8 cellular contexts compared by ENCODE assay signal in the genomic region with DNA sequence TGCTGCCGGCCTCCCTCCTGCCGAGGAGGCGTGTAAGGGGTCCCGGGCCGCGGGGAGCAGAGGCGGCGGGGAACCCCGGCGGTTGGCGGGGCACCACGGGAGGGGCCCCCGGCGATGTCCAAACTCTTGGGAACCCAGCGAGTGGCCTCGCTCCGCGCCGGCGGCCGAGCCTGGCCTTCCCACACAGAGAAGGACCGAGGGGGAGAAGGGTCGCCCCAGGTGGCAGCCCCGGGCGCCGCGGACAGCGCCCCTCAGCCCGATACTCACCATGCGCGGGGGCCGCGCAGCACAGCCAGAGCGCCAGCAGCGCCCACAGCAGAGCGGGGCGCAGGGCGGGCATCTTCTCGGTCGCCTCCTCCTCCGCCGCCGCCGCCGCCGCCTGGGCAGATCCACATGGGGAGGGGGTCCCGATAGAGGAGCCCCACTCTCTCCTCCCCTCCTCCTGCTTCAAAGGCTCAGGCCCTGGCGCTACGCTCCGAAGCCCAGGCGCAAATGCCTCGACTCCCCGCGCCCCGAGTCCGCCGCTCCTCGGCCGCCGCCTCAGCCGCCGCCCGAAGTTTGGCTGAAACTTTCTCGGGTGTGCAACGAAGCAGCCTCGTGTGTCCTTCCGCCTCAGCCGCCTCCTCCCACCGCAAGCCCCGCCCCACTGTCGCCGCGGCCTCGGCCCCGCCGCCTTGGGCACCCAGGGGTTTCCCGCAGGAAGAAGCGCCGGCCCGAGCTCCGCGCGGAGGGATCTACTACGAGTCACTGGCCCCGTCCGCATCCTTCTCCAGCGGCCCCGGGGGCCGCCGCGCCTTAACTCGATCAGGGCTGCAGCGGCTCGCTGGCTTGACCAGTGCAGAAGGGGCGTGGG. TPM values are rescaled to one million over a fixed set of nuclear protein-coding genes. Genes with fewer than 3 reads are reported as not detected.
A peak's percentile ranks its signal among the peaks of the same experiment; 100 is the strongest.
DNase-seq lines count a peak whose midpoint lies in the region; ATAC-seq, FAIRE-seq and TF ChIP-seq lines count a peak whose summit lies in the region.
"Not testable (repeated sequence)": the region's sequence is repeated elsewhere in the genome, so short reads cannot be mapped to it uniquely, and the experiment has no call there.

A gene (minus strand): TSS at position 596 of the 853 bp plus-strand sequence. CDS start 256 bp downstream, at position 340.

- peak within 1 kb of the TSS in 1 of 4 experiments; percentile 59; a peak in 2 of 7 replicates for H3K9ac ChIP-seq in H1 (replicated peaks in 1 of 4; ENCODE audit: extremely low read depth in 1 of 4, low read depth in 3 of 4, low read length in 3 of 4)
- not testable (repeated sequence) for H3K9ac ChIP-seq in liver (ENCODE audit: low read depth in 1 of 2, low read length in 2 of 2)
- H3K9ac ChIP-seq in skeletal muscle tissue (ENCODE audit: low read depth in 1 of 3, low read length in 3 of 3): peak within 1 kb of the TSS in 2 of 3 donors; percentile 38 to 57

- H2AK5ac ChIP-seq in H1 (ENCODE audit: low read depth, low read length): not testable (repeated sequence)

- H2BK20ac ChIP-seq in H1 (ENCODE audit: low read length): not testable (repeated sequence)

- DNase-seq in GM12892 (ENCODE audit: insufficient read length): not testable (repeated sequence)
- DNase-seq in MG63 (peak; percentile 81), H1 (ENCODE audit: low read depth in 1 of 2, low spot score in 2 of 2) (peak in 1 of 2 experiments; percentile 78), upper lobe of left lung (peak; percentile 60 to 93)
- DNase-seq in activated T-helper 1 cell treated with anti-CD3 and anti-CD28 coated beads, Interleukin-12 subunit alpha, Interleukin-12 subunit beta, Interleukin-2, Interleukin-4 antibody, amounts not matched to agents 30 ng/mL and 10 ng/mL and 1 ng/mL, durations not matched to agents 14 hours and 24 hours and 36 hours (ENCODE audit: low spot score): peak; percentile 74

- H4K91ac ChIP-seq in H1 (replicated peaks; ENCODE audit: insufficient read length, low read length): not testable (repeated sequence)

- ATAC-seq in upper lobe of left lung (ENCODE audit: low FRiP score in 2 of 2): peak in 1 of 2 donors; percentile 75

- H3K4ac ChIP-seq in H1 (replicated peaks; ENCODE audit: insufficient read length, low read depth, low read length): not testable (repeated sequence)

- H3K27ac ChIP-seq in H1 (ENCODE audit: low read depth, low read length); skeletal muscle tissue (ENCODE audit: low read depth, low read length): not testable (repeated sequence)
- H3K27ac ChIP-seq in liver (ENCODE audit: low read depth in 1 of 2, low read length in 2 of 2): peak within 1 kb of the TSS; percentile 12 to 46
- peak within 1 kb of the TSS; percentile 80 to 91 (median 88) for H3K27ac ChIP-seq in upper lobe of left lung

- not testable (repeated sequence) for H3K56ac ChIP-seq in H1 (replicated peaks; ENCODE audit: insufficient read length, low read depth, low read length)

- not testable (repeated sequence) for H3K79me2 ChIP-seq in H1 (ENCODE audit: control insufficient read depth in 1 of 2, insufficient read depth in 2 of 2, low read length in 2 of 2)

- not testable (repeated sequence) for H3K36me3 ChIP-seq in MG63; H1 (ENCODE audit: control insufficient read depth in 2 of 4, insufficient read depth in 4 of 4, low read length in 3 of 4); liver (ENCODE audit: control insufficient read depth in 4 of 4, insufficient read depth in 3 of 4, low read depth in 1 of 4, low read length in 3 of 4); skeletal muscle tissue (ENCODE audit: control insufficient read depth in 3 of 3, insufficient read depth in 3 of 3, low read length in 3 of 3); upper lobe of left lung

- CTCF ChIA-PET in H1 (lab: Charles Lee; ENCODE audit: partially characterized antibody): not testable (repeated sequence)

- H3K4me2 ChIP-seq in H1 (ENCODE audit: insufficient read depth in 1 of 2, low read depth in 2 of 2, low read length in 2 of 2): peak within 1 kb of the TSS in 1 of 2 experiments; percentile 49; a peak in 2 of 4 replicates

- not testable (repeated sequence) for H4K8ac ChIP-seq in H1 (ENCODE audit: extremely low read depth, insufficient read depth, low read length)

- H3K27me3 Mint-ChIP-seq in activated T-helper 1 cell treated with anti-CD3 and anti-CD28 coated beads, Interleukin-12 subunit alpha, Interleukin-12 subunit beta, Interleukin-2, Interleukin-4 antibody, amounts not matched to agents 30 ng/mL and 10 ng/mL and 1 ng/mL, durations not matched to agents 14 hours and 24 hours and 36 hours (ENCODE audit: insufficient read depth): not testable (repeated sequence)

- not testable (repeated sequence) for TF ChIP-seq CTCF in H1 (IDR thresholded peaks at IDR 0.05; ENCODE audit: control extremely low read depth in 1 of 3, insufficient read depth in 1 of 3, low read depth in 1 of 3, low read length in 3 of 3); liver (IDR thresholded peaks at IDR 0.05; ENCODE audit: low read depth, low read length, missing input control); upper lobe of left lung (IDR thresholded peaks at IDR 0.05)

- not testable (repeated sequence) for H3K18ac ChIP-seq in H1 (ENCODE audit: extremely low read depth, low read length)

- H3K4me3 Mint-ChIP-seq in activated T-helper 1 cell treated with anti-CD3 and anti-CD28 coated beads, Interleukin-12 subunit alpha, Interleukin-12 subunit beta, Interleukin-2, Interleukin-4 antibody, amounts not matched to agents 30 ng/mL and 10 ng/mL and 1 ng/mL, durations not matched to agents 14 hours and 24 hours and 36 hours: peak within 1 kb of the TSS; percentile 57

- not testable (repeated sequence) for H3K9me3 Mint-ChIP-seq in activated T-helper 1 cell treated with anti-CD3 and anti-CD28 coated beads, Interleukin-12 subunit alpha, Interleukin-12 subunit beta, Interleukin-2, Interleukin-4 antibody, amounts not matched to agents 30 ng/mL and 10 ng/mL and 1 ng/mL, durations not matched to agents 14 hours and 24 hours and 36 hours

- not testable (repeated sequence) for H3K9me3 ChIP-seq in MG63; H1 (ENCODE audit: insufficient read depth in 2 of 2, low read depth in 1 of 2, low read length in 1 of 2); liver (ENCODE audit: control insufficient read depth in 4 of 4, low read length in 3 of 4); skeletal muscle tissue (ENCODE audit: control insufficient read depth in 3 of 3, low read length in 3 of 3); upper lobe of left lung

- H3K23ac ChIP-seq in H1 (ENCODE audit: insufficient read length): not testable (repeated sequence)

- H4K20me1 ChIP-seq in H1 (replicated peaks in 1 of 2; ENCODE audit: control insufficient read depth in 1 of 2, insufficient read depth in 2 of 2, low read length in 2 of 2): not testable (repeated sequence)

- TF ChIP-seq POLR2A in GM12892 (IDR thresholded peaks at IDR 0.05; ENCODE audit: low read depth, low read length); H1 (IDR thresholded peaks at IDR 0.05; ENCODE audit: control extremely low read depth in 1 of 2, low read depth in 2 of 2, low read length in 2 of 2): not testable (repeated sequence)
- TF ChIP-seq POLR2A in upper lobe of left lung (IDR thresholded peaks at IDR 0.05): peak in 3 of 4 donors; percentile 32 to 73 (median 38)

- not testable (repeated sequence) for H2BK12ac ChIP-seq in H1 (ENCODE audit: low read depth, low read length)

- intact Hi-C loops in T-helper 1 cell treated with Interleukin-12 subunit alpha and Interleukin-12 subunit beta and Interleukin-4 antibody, amounts not matched to agents 30 ng/mL and 1 ng/mL, for 36 hours (cut with micrococcal nuclease); activated T-helper 1 cell treated with anti-CD3 and anti-CD28 coated beads, Interleukin-12 subunit alpha, Interleukin-12 subunit beta, Interleukin-2, Interleukin-4 antibody, amounts not matched to agents 30 ng/mL and 10 ng/mL and 1 ng/mL, durations not matched to agents 14 hours and 24 hours and 36 hours (cut with micrococcal nuclease): not testable (repeated sequence)

- not testable (repeated sequence) for H2AFZ ChIP-seq in H1 (ENCODE audit: low read length)

- H3K79me1 ChIP-seq in H1 (ENCODE audit: low read depth, low read length): not testable (repeated sequence)

- H4K5ac ChIP-seq in H1 (ENCODE audit: insufficient read length, low read depth, low read length): not testable (repeated sequence)

- POLR2A ChIA-PET in H1 (lab: Charles Lee; ENCODE audit: partially characterized antibody): not testable (repeated sequence)

- H3K36me3 Mint-ChIP-seq in activated T-helper 1 cell treated with anti-CD3 and anti-CD28 coated beads, Interleukin-12 subunit alpha, Interleukin-12 subunit beta, Interleukin-2, Interleukin-4 antibody, amounts not matched to agents 30 ng/mL and 10 ng/mL and 1 ng/mL, durations not matched to agents 14 hours and 24 hours and 36 hours (ENCODE audit: low read depth): not testable (repeated sequence)

- H3K27me3 ChIP-seq in MG63; H1 (replicated peaks in 1 of 4; ENCODE audit: control insufficient read depth in 3 of 4, extremely low read depth in 1 of 4, insufficient read depth in 3 of 4, low read length in 3 of 4); liver (ENCODE audit: control insufficient read depth in 4 of 4, insufficient read depth in 4 of 4, low read length in 3 of 4); skeletal muscle tissue (ENCODE audit: control insufficient read depth in 3 of 3, insufficient read depth in 3 of 3, low read length in 3 of 3); upper lobe of left lung: not testable (repeated sequence)

- not testable (repeated sequence) for TF ChIP-seq RAD21 in H1 (IDR thresholded peaks at IDR 0.05 in 1 of 2, conservative IDR thresholded peaks at IDR 0.05 in 1 of 2; ENCODE audit: low read depth in 2 of 2, low read length in 2 of 2); liver (IDR thresholded peaks at IDR 0.05)

- not testable (repeated sequence) for H3K27ac Mint-ChIP-seq in activated T-helper 1 cell treated with anti-CD3 and anti-CD28 coated beads, Interleukin-12 subunit alpha, Interleukin-12 subunit beta, Interleukin-2, Interleukin-4 antibody, amounts not matched to agents 30 ng/mL and 10 ng/mL and 1 ng/mL, durations not matched to agents 14 hours and 24 hours and 36 hours

- not testable (repeated sequence) for H3K14ac ChIP-seq in H1 (ENCODE audit: insufficient read length)

- H2BK120ac ChIP-seq in H1 (replicated peaks; ENCODE audit: low read depth, low read length): not testable (repeated sequence)

- not testable (repeated sequence) for H3K23me2 ChIP-seq in H1 (ENCODE audit: low read depth, low read length)

- H2BK15ac ChIP-seq in H1 (ENCODE audit: low read length): not testable (repeated sequence)

- not testable (repeated sequence) for H3K4me1 ChIP-seq in H1 (replicated peaks in 1 of 4; ENCODE audit: control insufficient read depth in 3 of 4, insufficient read depth in 4 of 4, low read length in 3 of 4); liver (ENCODE audit: control insufficient read depth in 4 of 4, insufficient read depth in 4 of 4, low read length in 3 of 4); skeletal muscle tissue (ENCODE audit: control insufficient read depth in 3 of 3, insufficient read depth in 3 of 3, low read length in 3 of 3); upper lobe of left lung

- H3K4me1 Mint-ChIP-seq in activated T-helper 1 cell treated with anti-CD3 and anti-CD28 coated beads, Interleukin-12 subunit alpha, Interleukin-12 subunit beta, Interleukin-2, Interleukin-4 antibody, amounts not matched to agents 30 ng/mL and 10 ng/mL and 1 ng/mL, durations not matched to agents 14 hours and 24 hours and 36 hours (ENCODE audit: low read depth): not testable (repeated sequence)

- H3K4me3 ChIP-seq in MG63: peak within 1 kb of the TSS; percentile 73
- H3K4me3 ChIP-seq in H1 (ENCODE audit: extremely low read depth in 1 of 4, insufficient read depth in 2 of 4, low read depth in 3 of 4, low read length in 4 of 4): peak within 1 kb of the TSS in 3 of 4 experiments; percentile 23 to 55 (median 31); a peak in 7 of 8 replicates
- peak within 1 kb of the TSS in 2 of 3 donors; percentile 42 to 44 for H3K4me3 ChIP-seq in liver (ENCODE audit: low read depth in 1 of 3, low read length in 3 of 3)
- H3K4me3 ChIP-seq in skeletal muscle tissue (ENCODE audit: low read length in 3 of 3): peak within 1 kb of the TSS in 2 of 3 donors; percentile 32 to 54
- H3K4me3 ChIP-seq in upper lobe of left lung: peak within 1 kb of the TSS; percentile 59 to 71 (median 66)

- WGBS in H1 (ENCODE audit: extremely low coverage in 1 of 2, insufficient coverage in 1 of 2, insufficient read length in 1 of 2, insufficient replicate concordance in 2 of 2, low coverage in 1 of 2, low lambda C conversion rate in 2 of 2, missing lambda C conversion rate in 1 of 2), 2 experiments: 0% methylated on average over 8 of the region's 95 CpGs; no CpG with 5 or more reads in 1 of the 2 experiments
- WGBS in liver: under 1% methylated on average over 60 of the region's 95 CpGs
- no CpG with 5 or more reads among the region's 95 CpGs for WGBS in upper lobe of left lung, 2 donors

- TF ChIP-seq EP300 in H1 (IDR thresholded peaks at IDR 0.05; ENCODE audit: borderline replicate concordance in 1 of 2, low read depth in 2 of 2, low read length in 2 of 2); upper lobe of left lung (IDR thresholded peaks at IDR 0.05): not testable (repeated sequence)

- peak; percentile 99 for FAIRE-seq in GM12892 (lab: Jason Lieb, UNC)
- not testable (repeated sequence) for FAIRE-seq in H1 (lab: Jason Lieb, UNC)

- H2BK5ac ChIP-seq in H1 (ENCODE audit: low read depth, low read length): not testable (repeated sequence)

RNA-seq across cellular contexts. Expression of the gene that starts here (rescaled TPM):
- 7.8 TPM for polyA plus RNA-seq in GM12892 (2012; ENCODE audit: missing spikeins)
- total RNA-seq in MG63 (2014; rRNA removed; shearing (Covaris generic); ENCODE audit: low replicate concordance): 70.0 and 76.4 TPM in 2 replicates
- 163 and 168 TPM in 2 replicates for total RNA-seq in T-helper 1 cell treated with Interleukin-12 subunit alpha and Interleukin-12 subunit beta and Interleukin-4 antibody, amounts not matched to agents 30 ng/mL and 1 ng/mL, for 36 hours
- total RNA-seq in activated T-helper 1 cell treated with anti-CD3 and anti-CD28 coated beads, Interleukin-12 subunit alpha, Interleukin-12 subunit beta, Interleukin-2, Interleukin-4 antibody, amounts not matched to agents 30 ng/mL and 10 ng/mL and 1 ng/mL, durations not matched to agents 14 hours and 24 hours and 36 hours: 110 and 111 TPM in 2 replicates
- total RNA-seq in H1 (2021; fragmentation: NEBNext Ultra II Directional; extraction: Animal tissue kit (Norgen Biotek cat#: 25700)): 60.9 and 63.0 TPM in 2 replicates
- polyA plus RNA-seq in H1 (2011; rRNA removed) (17.5 and 17.7 TPM in 2 replicates), liver (10 to 100 TPM in 1 of 2 donors, 1 to 10 TPM in 1; 8.7 to 14.5 TPM)
- polyA plus RNA-seq in H1 (2011; cell fraction: cytosol; rRNA removed): 15.5 TPM
- 41.8 TPM for polyA plus RNA-seq in H1 (2011; cell fraction: nucleus; rRNA removed)
- polyA plus RNA-seq in H1 (2012, experiment 1 of 2): 17.3 to 22.8 TPM (median 21.2 TPM) in 4 replicates
- polyA plus RNA-seq in H1 (2012, experiment 2 of 2): 1.7 TPM
- polyA plus RNA-seq in H1 (2013, experiment 1 of 2): 30.8 TPM
- 27.6 TPM for polyA plus RNA-seq in H1 (2013, experiment 2 of 2)
- polyA minus RNA-seq in H1 (2011; rRNA and poly(A)+ RNA removed): 122 and 216 TPM in 2 replicates
- 53.4 TPM for polyA minus RNA-seq in H1 (2011; cell fraction: cytosol; rRNA and poly(A)+ RNA removed)
- polyA minus RNA-seq in H1 (2011; cell fraction: nucleus; rRNA and poly(A)+ RNA removed): 87.9 TPM
- total RNA-seq in liver (10 to 100 TPM; 40.3 to 55.3 TPM), skeletal muscle tissue (101 TPM), upper lobe of left lung (100 to 1,000 TPM in 2 of 6 donors, 10 to 100 TPM in 4; 71.0 to 119 (median 89.1) TPM)
